Comparison of ENCODE assay signal across 8 cellular contexts in the genomic region with DNA sequence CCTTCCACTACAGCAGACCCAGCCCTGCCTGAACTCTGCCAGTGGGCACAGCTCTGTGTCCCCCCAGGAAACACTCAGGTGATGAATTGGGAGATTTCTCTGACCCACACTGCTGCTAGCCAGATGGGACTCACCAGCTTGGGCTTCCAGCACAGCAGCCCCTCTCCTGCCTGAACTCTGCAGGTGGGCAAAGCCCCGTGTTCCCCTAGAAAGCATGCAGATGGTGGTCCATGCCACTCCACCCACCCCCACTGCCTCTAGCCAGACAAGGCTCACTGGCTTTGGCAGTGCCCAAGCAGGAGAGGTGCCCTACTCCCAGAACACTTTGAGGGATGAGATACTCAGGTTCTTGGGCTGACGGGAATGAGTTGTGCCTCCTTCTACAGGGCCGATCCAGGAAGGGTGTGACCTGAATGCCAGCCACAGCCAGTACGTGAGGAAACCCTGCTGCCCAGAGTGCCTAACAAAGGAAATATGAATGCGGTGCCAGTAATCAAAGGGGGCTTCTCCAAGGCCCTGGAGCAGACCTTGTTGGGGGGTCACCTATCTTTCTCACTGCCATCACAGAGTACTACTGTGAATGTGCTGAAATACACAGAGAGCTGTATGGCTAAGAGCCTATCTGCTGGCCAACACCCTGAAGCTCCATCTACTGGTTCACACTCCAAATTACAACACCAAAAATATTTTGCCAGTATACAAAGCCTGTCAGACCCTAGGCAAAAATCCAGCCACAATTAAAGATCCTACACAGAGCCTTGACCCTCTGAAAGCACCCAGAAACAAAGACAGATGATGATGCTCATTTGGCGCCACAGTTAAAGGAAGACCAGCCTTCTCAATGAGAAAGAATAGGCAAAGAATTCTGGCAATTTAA.
DNase-seq lines count a peak whose midpoint lies in the region; ATAC-seq and TF ChIP-seq lines count a peak whose summit lies in the region.

No MANE protein-coding gene starts in this region.

- no peaks in the 10 kb centered on the region for H3F3A ChIP-seq in DOHH2 (ENCODE audit: control insufficient read depth, insufficient read depth)

- H3K9me3 Mint-ChIP-seq in endodermal cell = peaks cover 67% of the 10 kb centered on the region

- WGBS in endodermal cell (ENCODE audit: insufficient coverage in 1 of 2, insufficient read length in 1 of 2), 2 experiments = 95 to 98% methylated on average over 5 to 6 of the region's 6 CpGs

- H3K9ac ChIP-seq in endodermal cell (ENCODE audit: extremely low read depth, low read length, poor library complexity, severe bottlenecking) = no peak overlapping the region

- H3K4me3 Mint-ChIP-seq in endodermal cell = no peak overlapping the region

- H3K4me1 ChIP-seq in DOHH2 (ENCODE audit: control insufficient read depth, low read length) (peaks cover 8% of the 10 kb centered on the region), Peyer's patch (no peaks in the 10 kb centered on the region), endodermal cell (ENCODE audit: control insufficient read depth, insufficient read depth, low read length) (no peaks in the 10 kb centered on the region)

- H3K9me3 ChIP-seq in DOHH2 (ENCODE audit: control insufficient read depth, insufficient read depth, low read length) (no peaks in the 10 kb centered on the region), Peyer's patch (peaks cover 0 to 8% (median 0%) of the 10 kb centered on the region in 4 donors), endodermal cell (ENCODE audit: control insufficient read depth, low read length) (peaks cover 52% of the 10 kb centered on the region)

- H3K79me2 ChIP-seq in DOHH2 (ENCODE audit: control insufficient read depth, low read length) = no peaks in the 10 kb centered on the region

- no peak overlapping the region for H3K4me2 ChIP-seq in DOHH2 (ENCODE audit: low read length)

- H3K36me3 Mint-ChIP-seq in endodermal cell (ENCODE audit: low read depth) = peaks cover 71% of the 10 kb centered on the region

- no peaks in the 10 kb centered on the region for H4K20me1 ChIP-seq in DOHH2 (ENCODE audit: control insufficient read depth, insufficient read depth, low read depth, low read length)

- peak; percentile 10 for DNase-seq in H4 (ENCODE audit: low spot score)
- no peak for DNase-seq in Peyer's patch
- peak; percentile 59 for DNase-seq in endodermal cell
- peak; percentile 17 for DNase-seq in skeletal muscle cell (ENCODE audit: low read depth)
- no peak for DNase-seq in NCI-H1092 treated with DMSO at 0.1 percent for 48 hours (lab: John Stamatoyannopoulos, UW)

- TF ChIP-seq POLR2A in Peyer's patch (IDR thresholded peaks at IDR 0.05) (no peak), GM18505 (IDR thresholded peaks at IDR 0.05; ENCODE audit: borderline replicate concordance, extremely low read depth, insufficient read depth, insufficient read length) (no peak)

- ATAC-seq in GM18505 (IDR thresholded peaks at IDR 0.05; ENCODE audit: unreplicated experiment) = no peak
- ATAC-seq in HG03175 (IDR thresholded peaks at IDR 0.05; ENCODE audit: unreplicated experiment) = no peak

- no peak overlapping the region for H3K27ac ChIP-seq in DOHH2 (ENCODE audit: low read depth, low read length)
- H3K27ac ChIP-seq in Peyer's patch = no peak overlapping the region
- no peak overlapping the region for H3K27ac ChIP-seq in endodermal cell (ENCODE audit: low read depth, low read length)

- peak; percentile 67 for TF ChIP-seq CTCF in DOHH2 (IDR thresholded peaks at IDR 0.05; ENCODE audit: low read depth, low read length, poor library complexity, severe bottlenecking)
- TF ChIP-seq CTCF in Peyer's patch (IDR thresholded peaks at IDR 0.05) = peak in 5 of 6 experiments; percentile 13 to 41 (median 37)
- TF ChIP-seq CTCF in endodermal cell (conservative IDR thresholded peaks at IDR 0.05) = peak; percentile 71

- no peaks in the 10 kb centered on the region for H3K4me1 Mint-ChIP-seq in endodermal cell

- H3K4me3 ChIP-seq in DOHH2 (ENCODE audit: low read length) (no peak overlapping the region), Peyer's patch (no peak overlapping the region), endodermal cell (ENCODE audit: low read length) (no peak overlapping the region), skeletal muscle cell (ENCODE audit: low read depth, low read length) (no peak overlapping the region)

- no peak overlapping the region for H3K27ac Mint-ChIP-seq in endodermal cell

- H3K36me3 ChIP-seq in DOHH2 (ENCODE audit: control insufficient read depth, low read length) (no peaks in the 10 kb centered on the region), Peyer's patch (no peaks in the 10 kb centered on the region), endodermal cell (ENCODE audit: control insufficient read depth, insufficient read depth, low read length) (no peaks in the 10 kb centered on the region)

- H3K9me2 ChIP-seq in DOHH2 (replicated peaks; ENCODE audit: control insufficient read depth, low read length) = no peaks in the 10 kb centered on the region

- no peaks in the 10 kb centered on the region for H3K27me3 Mint-ChIP-seq in endodermal cell (ENCODE audit: insufficient read depth)

- H3K27me3 ChIP-seq in DOHH2 (ENCODE audit: control insufficient read depth, low read length) (no peaks in the 10 kb centered on the region), Peyer's patch (no peaks in the 10 kb centered on the region), endodermal cell (ENCODE audit: control insufficient read depth, insufficient read depth, low read length, poor library complexity, severe bottlenecking) (no peaks in the 10 kb centered on the region)

Comparison
In these comparisons a context has a peak if more than half of its experiments do, and no peak if none do; other contexts are left out.
1. DNase-seq: peak in H4 (single experiment), endodermal cell (single experiment) and skeletal muscle cell (single experiment); none in Peyer's patch (0 of 3) and NCI-H1092 treated with DMSO at 0.1 percent for 48 hours (single experiment).
2. Peak in every context shown above with its lines, with median percentiles within 50 percentile points of each other: CTCF ChIP-seq.